23 cellular contexts compared by ENCODE assay signal in the genomic region with DNA sequence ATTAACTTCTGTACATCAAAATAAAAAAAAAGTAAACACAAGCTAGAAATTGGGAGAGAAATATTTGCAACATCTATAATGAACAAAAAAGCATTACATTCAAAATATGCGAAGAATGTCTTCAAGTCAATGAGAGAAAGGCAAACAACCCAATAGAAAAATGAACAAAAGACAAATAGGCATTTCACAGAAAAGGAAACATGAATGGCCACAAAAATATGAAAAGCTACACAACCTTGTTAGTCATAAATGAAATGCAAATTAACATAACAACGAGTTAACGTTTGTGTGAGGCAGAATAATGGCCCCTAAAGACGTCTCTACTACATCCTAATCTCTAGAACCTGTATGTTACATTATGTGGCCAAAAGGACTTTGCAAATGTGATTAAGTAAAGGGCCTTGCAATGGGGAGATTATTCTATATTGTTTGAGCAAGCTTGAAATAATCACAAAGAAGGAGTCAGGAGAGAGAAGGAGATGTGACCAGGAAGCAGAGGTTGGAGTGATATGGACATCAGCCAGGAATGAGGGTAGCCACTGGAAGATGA.
A peak's percentile ranks its signal among the peaks of the same experiment; 100 is the strongest.
DNase-seq lines count a peak whose midpoint lies in the region; ATAC-seq, FAIRE-seq and TF ChIP-seq lines count a peak whose summit lies in the region.
"Had no signal": no experiment of that assay in that cellular context is flagged by ENCODE, and none has a peak within 500 bp of the region (broad histone marks: within the 10 kb centered on the region; RNA-seq: fewer than 3 reads in every experiment).

No MANE protein-coding gene starts in this region.

- ATAC-seq in SK-N-SH treated with all-trans-retinoic acid at 6 μM for 48 hours, result no peak; the same call in 2 of the 3 replicates
- ATAC-seq: left lung had no signal

- no peak overlapping the region for H3K4me3 ChIP-seq in SK-N-SH (ENCODE audit: low read depth in 2 of 2, low read length in 1 of 2)
- no peak overlapping the region for H3K4me3 ChIP-seq in astrocyte (ENCODE audit: insufficient read depth, low read depth, low read length)
- peak overlapping the region; percentile 9 for H3K4me3 ChIP-seq in skeletal muscle satellite cell (ENCODE audit: low read length)
- H3K4me3 ChIP-seq: ascending aorta, BLaER1, dorsolateral prefrontal cortex, esophagus muscularis mucosa, left lung had no signal

- POLR2A ChIA-PET in SK-N-SH (lab: Yijun Ruan, JAX), result no interaction called here

- H2AFZ ChIP-seq in SK-N-SH (ENCODE audit: low read depth) (no peak overlapping the region), astrocyte (ENCODE audit: low read depth, low read length) (peak overlapping the region; percentile 19)

- peak overlapping the region; percentile 72 for H3K27ac Mint-ChIP-seq in astrocyte (ENCODE audit: unreplicated experiment)
- H3K27ac Mint-ChIP-seq: activated CD4-positive, alpha-beta memory T cell treated with anti-CD3 and anti-CD28 coated beads, Interleukin-2, amount 10 ng/mL, durations not matched to agents 7 days and 5 days; activated naive CD4-positive, alpha-beta T cell treated with anti-CD3 and anti-CD28 coated beads, Interleukin-2, amount 10 ng/mL, durations not matched to agents 7 days and 5 days had no signal

- peaks cover 39% of the 10 kb centered on the region for H3F3A ChIP-seq in SK-N-SH (replicated peaks; ENCODE audit: insufficient read depth)

- H3K4me1 Mint-ChIP-seq in astrocyte (ENCODE audit: low read depth, unreplicated experiment), result peaks cover 38% of the 10 kb centered on the region
- H3K4me1 Mint-ChIP-seq: activated CD4-positive, alpha-beta memory T cell treated with anti-CD3 and anti-CD28 coated beads, Interleukin-2, amount 10 ng/mL, durations not matched to agents 7 days and 5 days; activated naive CD4-positive, alpha-beta T cell treated with anti-CD3 and anti-CD28 coated beads, Interleukin-2, amount 10 ng/mL, durations not matched to agents 7 days and 5 days had no signal

- WGBS in SK-N-SH (ENCODE audit: low lambda C conversion rate), result 79% methylated on average over 4 of the region's 4 CpGs

- no peak overlapping the region for H3K9ac ChIP-seq in SK-N-SH
- H3K9ac ChIP-seq in astrocyte (ENCODE audit: low read length), result peak overlapping the region; percentile 29
- peak overlapping the region; percentile 42 for H3K9ac ChIP-seq in skeletal muscle satellite cell (ENCODE audit: low read depth, low read length)
- H3K9ac ChIP-seq: BLaER1 had no signal

- peaks cover 3% of the 10 kb centered on the region for H3K36me3 Mint-ChIP-seq in astrocyte (ENCODE audit: low read depth, unreplicated experiment)
- H3K36me3 Mint-ChIP-seq: activated naive CD4-positive, alpha-beta T cell treated with anti-CD3 and anti-CD28 coated beads, Interleukin-2, amount 10 ng/mL, durations not matched to agents 7 days and 5 days had no signal

- H3K79me2 ChIP-seq in SK-N-SH (ENCODE audit: insufficient read depth) (peaks cover 31% of the 10 kb centered on the region), astrocyte (ENCODE audit: insufficient read depth, low read length) (peaks cover 8% of the 10 kb centered on the region)

- H3K9me3 Mint-ChIP-seq in astrocyte (ENCODE audit: unreplicated experiment), result no peaks in the 10 kb centered on the region
- H3K9me3 Mint-ChIP-seq: activated CD4-positive, alpha-beta memory T cell treated with anti-CD3 and anti-CD28 coated beads, Interleukin-2, amount 10 ng/mL, durations not matched to agents 7 days and 5 days; activated naive CD4-positive, alpha-beta T cell treated with anti-CD3 and anti-CD28 coated beads, Interleukin-2, amount 10 ng/mL, durations not matched to agents 7 days and 5 days had no signal

- H3K27me3 ChIP-seq in SK-N-SH (ENCODE audit: insufficient read depth) (no peaks in the 10 kb centered on the region), astrocyte (ENCODE audit: insufficient read depth, low read length) (no peaks in the 10 kb centered on the region), skeletal muscle satellite cell (ENCODE audit: control insufficient read depth, insufficient read depth, low read length) (no peaks in the 10 kb centered on the region)
- H3K27me3 ChIP-seq: ascending aorta, BLaER1, dorsolateral prefrontal cortex, esophagus muscularis mucosa, left lung had no signal

- H3K9me3 ChIP-seq in SK-N-SH, result no peaks in the 10 kb centered on the region
- no peaks in the 10 kb centered on the region for H3K9me3 ChIP-seq in astrocyte (ENCODE audit: insufficient read depth, low read depth, low read length)
- H3K9me3 ChIP-seq in skeletal muscle satellite cell (replicated peaks; ENCODE audit: low read length), result no peaks in the 10 kb centered on the region
- H3K9me3 ChIP-seq: ascending aorta, BLaER1, esophagus muscularis mucosa, left lung had no signal

- FAIRE-seq in astrocyte (lab: Jason Lieb, UNC), result peak; percentile 55
- FAIRE-seq: urothelium cell line had no signal

- no peaks in the 10 kb centered on the region for H3K9me2 ChIP-seq in SK-N-SH

- CTCF ChIA-PET in SK-N-SH (lab: Yijun Ruan, JAX), result interaction anchor here (0.9 to 1.3 kb wide), 3 partner anchors 24 to 92 kb away, joined by 3 read pairs; no protein-coding TSS in a partner anchor

- DNase-seq in SK-N-SH, result no peak
- peak; percentile 67 for DNase-seq in astrocyte (ENCODE audit: low read depth)
- DNase-seq in epithelial cell of prostate (ENCODE audit: low read depth, low spot score), result no peak
- DNase-seq in cerebellar cortex (ENCODE audit: low spot score), result no peak
- DNase-seq in Kasumi-1 (lab: John Stamatoyannopoulos, UW), result no peak
- DNase-seq in HuH-7 (ENCODE audit: low spot score), result no peak
- DNase-seq: activated CD4-positive, alpha-beta memory T cell treated with anti-CD3 and anti-CD28 coated beads, Interleukin-2, amount 10 ng/mL, durations not matched to agents 7 days and 5 days; activated naive CD4-positive, alpha-beta T cell treated with anti-CD3 and anti-CD28 coated beads, Interleukin-2, amount 10 ng/mL, durations not matched to agents 7 days and 5 days; DMS153; dorsolateral prefrontal cortex; left lung; NCI-H69; SHP77; T-helper 1 cell had no signal

- H3K27me3 Mint-ChIP-seq in astrocyte (ENCODE audit: low read depth, unreplicated experiment), result no peaks in the 10 kb centered on the region
- H3K27me3 Mint-ChIP-seq: activated CD4-positive, alpha-beta memory T cell treated with anti-CD3 and anti-CD28 coated beads, Interleukin-2, amount 10 ng/mL, durations not matched to agents 7 days and 5 days; activated naive CD4-positive, alpha-beta T cell treated with anti-CD3 and anti-CD28 coated beads, Interleukin-2, amount 10 ng/mL, durations not matched to agents 7 days and 5 days had no signal

- H3K27ac ChIP-seq in SK-N-SH (ENCODE audit: low read depth in 2 of 2, low read length in 1 of 2) (peak overlapping the region in 1 of 2 experiments; percentile 63; a peak in 2 of 4 replicates), astrocyte (ENCODE audit: low read depth, low read length) (peak overlapping the region; percentile 80), epithelial cell of prostate (peak overlapping the region; percentile 16)
- H3K27ac ChIP-seq: 22Rv1, ascending aorta, BLaER1, dorsolateral prefrontal cortex, esophagus muscularis mucosa, VCaP had no signal

- H3K4me2 ChIP-seq in SK-N-SH, result no peak overlapping the region; the same call in 1 of the 2 replicates
- H3K4me2 ChIP-seq in astrocyte (ENCODE audit: low read length), result peak overlapping the region; percentile 69
- peak overlapping the region; percentile 28 for H3K4me2 ChIP-seq in skeletal muscle satellite cell (ENCODE audit: low read length)
- H3K4me2 ChIP-seq: BLaER1 had no signal

- H3K4me1 ChIP-seq in SK-N-SH (ENCODE audit: control insufficient read depth in 1 of 2, insufficient read depth in 2 of 2, low read depth in 1 of 2, low read length in 1 of 2) (peaks cover 0 to 28% of the 10 kb centered on the region in 2 experiments; a peak in 2 of 4 replicates), astrocyte (ENCODE audit: insufficient read depth, low read length) (peaks cover 35% of the 10 kb centered on the region), skeletal muscle satellite cell (ENCODE audit: control insufficient read depth, insufficient read depth, low read length) (peaks cover 36% of the 10 kb centered on the region)
- H3K4me1 ChIP-seq: ascending aorta, BLaER1 had no signal

- no peak overlapping the region for H3K4me3 Mint-ChIP-seq in astrocyte (ENCODE audit: unreplicated experiment)
- H3K4me3 Mint-ChIP-seq: activated CD4-positive, alpha-beta memory T cell treated with anti-CD3 and anti-CD28 coated beads, Interleukin-2, amount 10 ng/mL, durations not matched to agents 7 days and 5 days; activated naive CD4-positive, alpha-beta T cell treated with anti-CD3 and anti-CD28 coated beads, Interleukin-2, amount 10 ng/mL, durations not matched to agents 7 days and 5 days; neural crest cell had no signal

- H4K20me1 ChIP-seq in SK-N-SH (ENCODE audit: insufficient read depth) (no peaks in the 10 kb centered on the region), astrocyte (ENCODE audit: insufficient read depth, low read length) (no peaks in the 10 kb centered on the region)
- H4K20me1 ChIP-seq: BLaER1 had no signal

- TF ChIP-seq RAD21 in SK-N-SH (IDR thresholded peaks at IDR 0.05; ENCODE audit: low read length), result no peak

- TF ChIP-seq EP300 in SK-N-SH (IDR thresholded peaks at IDR 0.05; ENCODE audit: borderline replicate concordance in 1 of 2, low read depth in 1 of 2, low read length in 1 of 2), result no peak

- TF ChIP-seq CTCF in SK-N-SH (IDR thresholded peaks at IDR 0.05) (no peak), astrocyte (IDR thresholded peaks at IDR 0.05; ENCODE audit: insufficient read depth, low read depth, low read length) (no peak)

- H3K36me3 ChIP-seq in SK-N-SH (replicated peaks in 1 of 2; ENCODE audit: control insufficient read depth in 1 of 2, insufficient read depth in 2 of 2, low read length in 1 of 2), result peaks cover 4 to 13% of the 10 kb centered on the region in 2 experiments
- H3K36me3 ChIP-seq in astrocyte (ENCODE audit: insufficient read depth, low read length), result no peaks in the 10 kb centered on the region
- no peaks in the 10 kb centered on the region for H3K36me3 ChIP-seq in skeletal muscle satellite cell (ENCODE audit: insufficient read depth, low read length)
- H3K36me3 ChIP-seq: ascending aorta had no signal

TF ChIP-seq in SK-N-SH, 30 proteins besides CTCF, POLR2A, EP300 and RAD21:
- TF ChIP-seq SMC3 (IDR thresholded peaks at IDR 0.05; ENCODE audit: low read depth, low read length) (no peak), TEAD4 (IDR thresholded peaks at IDR 0.05; ENCODE audit: borderline replicate concordance, insufficient read depth) (peak; percentile 18; the same call in 1 of the 2 replicates), YY1 (IDR thresholded peaks at IDR 0.05; ENCODE audit: low read depth) (no peak)

TF ChIP-seq in SK-N-SH treated with all-trans-retinoic acid at 6 μM for 48 hours, 23 proteins besides CTCF, POLR2A, EP300 and RAD21 (continues in another document):
- no peak for TF ChIP-seq GLIS3 (CRISPR knock-in tag; IDR thresholded peaks at IDR 0.05)
